17 cellular contexts compared by ENCODE assay signal in genomic region chr5:1133510-1134255, GRCh38. TPM values are rescaled to one million over a fixed set of nuclear protein-coding genes. Genes with fewer than 3 reads are reported as not detected.
DNase-seq lines count a peak whose midpoint lies in the region; ATAC-seq and TF ChIP-seq lines count a peak whose summit lies in the region.
"Had no signal": no experiment of that assay in that cellular context is flagged by ENCODE, and none has a peak within 500 bp of the region (broad histone marks: within the 10 kb centered on the region; RNA-seq: fewer than 3 reads in every experiment).

No MANE protein-coding gene starts in this region.

- intact Hi-C loops in psoas muscle (cut with DNase I), result loop anchor here in 1 of 2 donors (10.0 kb wide), 1 partner anchor 139 kb away; no protein-coding TSS in a partner anchor

- TF ChIP-seq CTCF in OCI-LY3 (IDR thresholded peaks at IDR 0.05; ENCODE audit: low read depth, low read length) (no peak), psoas muscle (IDR thresholded peaks at IDR 0.05) (no peak)

- H3K4me1 ChIP-seq in OCI-LY3 (ENCODE audit: low read length) (peaks cover 81% of the 10 kb centered on the region), psoas muscle (peaks cover 4% of the 10 kb centered on the region)

- ATAC-seq in GM19025 (IDR thresholded peaks at IDR 0.05; ENCODE audit: low read depth, unreplicated experiment) (peak; percentile 49), HG02623 (IDR thresholded peaks at IDR 0.05; ENCODE audit: unreplicated experiment) (peak; percentile 46), psoas muscle (peak in 1 of 4 donors; percentile 29), HG02763 (IDR thresholded peaks at IDR 0.05; ENCODE audit: unreplicated experiment) (no peak)
- ATAC-seq: CD8-positive, alpha-beta T cell; HCT116 had no signal

- H3K79me2 ChIP-seq in OCI-LY3 (ENCODE audit: low read length), result no peaks in the 10 kb centered on the region

- H3K9me3 ChIP-seq in OCI-LY3 (ENCODE audit: insufficient read depth, low read length) (no peaks in the 10 kb centered on the region), psoas muscle (no peaks in the 10 kb centered on the region)
- H3K9me3 ChIP-seq: colonic mucosa, neutrophil had no signal

- no peaks in the 10 kb centered on the region for H4K20me1 ChIP-seq in OCI-LY3 (ENCODE audit: insufficient read depth, low read length)

- H3K9ac ChIP-seq in OCI-LY3 (ENCODE audit: low read length), result peak overlapping the region; percentile 48

- no peaks in the 10 kb centered on the region for H3K36me3 ChIP-seq in OCI-LY3 (replicated peaks; ENCODE audit: low read depth, low read length)
- H3K36me3 ChIP-seq in psoas muscle (ENCODE audit: insufficient read depth in 1 of 2, low read depth in 1 of 2), result no peaks in the 10 kb centered on the region
- H3K36me3 ChIP-seq: colonic mucosa, neutrophil had no signal

- H3K27ac ChIP-seq in OCI-LY3 (ENCODE audit: low read length) (peak overlapping the region; percentile 87), psoas muscle (peak overlapping the region; percentile 46)
- H3K27ac ChIP-seq: colonic mucosa, neutrophil had no signal

- H3K4me2 ChIP-seq in OCI-LY3 (ENCODE audit: low read length), result peak overlapping the region; percentile 57
- H3K4me2 ChIP-seq: smooth muscle cell had no signal

- H3K27me3 ChIP-seq in OCI-LY3 (ENCODE audit: low read depth, low read length), result no peaks in the 10 kb centered on the region
- peaks cover 0 to 5% (median 0%) of the 10 kb centered on the region in 3 donors for H3K27me3 ChIP-seq in psoas muscle (ENCODE audit: insufficient read depth in 3 of 3, low read length in 2 of 3)
- H3K27me3 ChIP-seq: colonic mucosa had no signal

- peak overlapping the region; percentile 16 for H3K4me3 ChIP-seq in OCI-LY3 (ENCODE audit: low read length)
- no peak overlapping the region for H3K4me3 ChIP-seq in psoas muscle
- H3K4me3 ChIP-seq: colonic mucosa, smooth muscle cell had no signal

- DNase-seq in psoas muscle (no peak), GM03348 (ENCODE audit: low spot score) (no peak), NCI-H510A (lab: John Stamatoyannopoulos, UW) (no peak)
- DNase-seq in stimulated activated CD4-positive, alpha-beta T cell treated with anti-CD3 and anti-CD28 coated beads, Interleukin-12 subunit alpha, Interleukin-12 subunit beta, amount 100 ng/mL, for 4 hours, result no peak
- DNase-seq: activated CD4-positive, alpha-beta T cell treated with anti-CD3 and anti-CD28 coated beads, Interleukin-2, amount 10 ng/mL, durations not matched to agents 24 days and 14 days; CD8-positive, alpha-beta T cell; colonic mucosa; mesenchymal stem cell; NCI-H446; T-helper 17 cell had no signal

- WGBS in psoas muscle, 3 donors, result 62 to 75% (median 65%) methylated on average over 18 of the region's 18 CpGs

- no peak overlapping the region; the same call in 1 of the 2 replicates for H2AFZ ChIP-seq in OCI-LY3 (ENCODE audit: low read depth, low read length)

RNA-seq across cellular contexts. Expression of gene SLC12A7, which starts 21.8 kb away (rescaled TPM):
- total RNA-seq in psoas muscle, result 10 to 100 TPM in 3 of 4 donors, 1 to 10 TPM in 1; 4.5 to 22.0 (median 15.1) TPM
- 1 to 10 TPM; 2.3 to 3.8 (median 2.3) TPM for polyA plus RNA-seq in psoas muscle
